8 cellular contexts compared by ENCODE assay signal in genomic region chr15:67085818-67086649, GRCh38. TPM values are rescaled to one million over a fixed set of nuclear protein-coding genes. Genes with fewer than 3 reads are reported as not detected.
A peak's percentile ranks its signal among the peaks of the same experiment; 100 is the strongest.
DNase-seq lines count a peak whose midpoint lies in the region; ATAC-seq and TF ChIP-seq lines count a peak whose summit lies in the region.

No MANE protein-coding gene starts in this region.

- WGBS in thyroid gland, 2 donors, result 36 to 65% methylated on average over 2 to 3 of the region's 3 CpGs

- peaks cover 91 to 97% of the 10 kb centered on the region in 2 donors for H3K4me1 ChIP-seq in thyroid gland

- H3K9me3 ChIP-seq in thyroid gland, result no peaks in the 10 kb centered on the region

- DNase-seq in AG08396 (ENCODE audit: low spot score) (peak; percentile 54), SKM-1 treated with dmso at 0.1 percent for 144 hours (lab: John Stamatoyannopoulos, UW; ENCODE audit: unreplicated experiment) (peak; percentile 81), fibroblast of villous mesenchyme (ENCODE audit: low read depth) (peak; percentile 95), thyroid gland (peak; percentile 83 to 89), nucleus accumbens (lab: John Stamatoyannopoulos, UW) (no peak), DMS 273 treated with DMSO at 0.1 percent for 48 hours (lab: John Stamatoyannopoulos, UW) (no peak)

- H3K27ac ChIP-seq in thyroid gland, result peak overlapping the region; percentile 62 to 83 (median 78)

- TF ChIP-seq CTCF in fibroblast of villous mesenchyme (IDR thresholded peaks at IDR 0.05; ENCODE audit: insufficient read depth, low read depth, low read length) (no peak), thyroid gland (IDR thresholded peaks at IDR 0.05) (no peak)

- no peak overlapping the region for H3K4me3 ChIP-seq in fibroblast of villous mesenchyme (ENCODE audit: low read depth, low read length)
- no peak overlapping the region for H3K4me3 ChIP-seq in thyroid gland (replicated peaks in 1 of 3)

- ATAC-seq in GM18867 (IDR thresholded peaks at IDR 0.05; ENCODE audit: unreplicated experiment), result peak; percentile 56
- ATAC-seq in HG02981 (IDR thresholded peaks at IDR 0.05; ENCODE audit: unreplicated experiment), result peak; percentile 41

- no peaks in the 10 kb centered on the region for H3K36me3 ChIP-seq in thyroid gland

- peak in 1 of 2 donors; percentile 13 for TF ChIP-seq POLR2A in thyroid gland (IDR thresholded peaks at IDR 0.05)

- H3K27me3 ChIP-seq in thyroid gland, result no peaks in the 10 kb centered on the region

- intact Hi-C loops in thyroid gland (cut with DNase I), result no loop called here

RNA-seq across cellular contexts. Expression of gene SMAD3, which starts 20.6 kb away (rescaled TPM):
- total RNA-seq in fibroblast of villous mesenchyme (30.3 and 67.8 TPM in 2 replicates), thyroid gland (10 to 100 TPM; 33.6 to 66.5 (median 47.3) TPM)

Comparison
In these comparisons a context has a peak if more than half of its experiments do, and no peak if none do; other contexts are left out.
1. DNase-seq: peak in AG08396 (single experiment), SKM-1 treated with dmso at 0.1 percent for 144 hours (single experiment), fibroblast of villous mesenchyme (single experiment) and thyroid gland (2 of 2); none in nucleus accumbens (0 of 56) and DMS 273 treated with DMSO at 0.1 percent for 48 hours (single experiment).